ENCODE assay signal across 1 cellular context in the genomic region with DNA sequence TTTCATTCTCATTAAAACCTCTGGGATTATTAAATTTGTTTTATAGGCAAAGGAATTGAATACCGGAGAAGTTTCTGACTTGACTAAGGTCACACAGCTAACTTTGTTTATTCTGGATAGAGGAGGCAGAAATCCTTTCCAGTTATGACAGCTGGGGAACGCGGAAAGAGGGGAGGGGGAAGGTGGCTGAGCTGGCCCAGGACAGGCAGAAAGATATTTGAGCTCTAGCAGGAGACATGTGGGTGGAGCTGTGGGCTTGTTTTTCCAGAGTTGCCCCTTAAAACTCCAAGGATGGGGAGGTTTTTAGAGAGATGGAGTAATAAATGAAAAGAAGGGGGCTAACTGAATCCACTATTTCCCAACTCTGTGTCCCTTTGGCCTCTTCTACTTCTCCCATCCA.
TF ChIP-seq lines count a peak whose summit lies in the region.

No MANE protein-coding gene starts in this region.

TF ChIP-seq in HEK293, 187 proteins besides CTCF, POLR2A, EP300 and RAD21 (continued from another document):
- TF ChIP-seq, protein P1, sequence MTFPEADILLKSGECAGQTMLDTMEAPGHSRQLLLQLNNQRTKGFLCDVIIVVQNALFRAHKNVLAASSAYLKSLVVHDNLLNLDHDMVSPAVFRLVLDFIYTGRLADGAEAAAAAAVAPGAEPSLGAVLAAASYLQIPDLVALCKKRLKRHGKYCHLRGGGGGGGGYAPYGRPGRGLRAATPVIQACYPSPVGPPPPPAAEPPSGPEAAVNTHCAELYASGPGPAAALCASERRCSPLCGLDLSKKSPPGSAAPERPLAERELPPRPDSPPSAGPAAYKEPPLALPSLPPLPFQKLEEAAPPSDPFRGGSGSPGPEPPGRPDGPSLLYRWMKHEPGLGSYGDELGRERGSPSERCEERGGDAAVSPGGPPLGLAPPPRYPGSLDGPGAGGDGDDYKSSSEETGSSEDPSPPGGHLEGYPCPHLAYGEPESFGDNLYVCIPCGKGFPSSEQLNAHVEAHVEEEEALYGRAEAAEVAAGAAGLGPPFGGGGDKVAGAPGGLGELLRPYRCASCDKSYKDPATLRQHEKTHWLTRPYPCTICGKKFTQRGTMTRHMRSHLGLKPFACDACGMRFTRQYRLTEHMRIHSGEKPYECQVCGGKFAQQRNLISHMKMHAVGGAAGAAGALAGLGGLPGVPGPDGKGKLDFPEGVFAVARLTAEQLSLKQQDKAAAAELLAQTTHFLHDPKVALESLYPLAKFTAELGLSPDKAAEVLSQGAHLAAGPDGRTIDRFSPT (tag by site-specific recombination; IDR thresholded peaks at IDR 0.05): no peak
- TF ChIP-seq KLF1 (tag by site-specific recombination; IDR thresholded peaks at IDR 0.05) (no peak), ZNF624 (tag by site-specific recombination; IDR thresholded peaks at IDR 0.05) (no peak), ZNF10 (tag by site-specific recombination; IDR thresholded peaks at IDR 0.05) (no peak), ZNF707 (tag by site-specific recombination; IDR thresholded peaks at IDR 0.05) (no peak)
- TF ChIP-seq, protein P2, sequence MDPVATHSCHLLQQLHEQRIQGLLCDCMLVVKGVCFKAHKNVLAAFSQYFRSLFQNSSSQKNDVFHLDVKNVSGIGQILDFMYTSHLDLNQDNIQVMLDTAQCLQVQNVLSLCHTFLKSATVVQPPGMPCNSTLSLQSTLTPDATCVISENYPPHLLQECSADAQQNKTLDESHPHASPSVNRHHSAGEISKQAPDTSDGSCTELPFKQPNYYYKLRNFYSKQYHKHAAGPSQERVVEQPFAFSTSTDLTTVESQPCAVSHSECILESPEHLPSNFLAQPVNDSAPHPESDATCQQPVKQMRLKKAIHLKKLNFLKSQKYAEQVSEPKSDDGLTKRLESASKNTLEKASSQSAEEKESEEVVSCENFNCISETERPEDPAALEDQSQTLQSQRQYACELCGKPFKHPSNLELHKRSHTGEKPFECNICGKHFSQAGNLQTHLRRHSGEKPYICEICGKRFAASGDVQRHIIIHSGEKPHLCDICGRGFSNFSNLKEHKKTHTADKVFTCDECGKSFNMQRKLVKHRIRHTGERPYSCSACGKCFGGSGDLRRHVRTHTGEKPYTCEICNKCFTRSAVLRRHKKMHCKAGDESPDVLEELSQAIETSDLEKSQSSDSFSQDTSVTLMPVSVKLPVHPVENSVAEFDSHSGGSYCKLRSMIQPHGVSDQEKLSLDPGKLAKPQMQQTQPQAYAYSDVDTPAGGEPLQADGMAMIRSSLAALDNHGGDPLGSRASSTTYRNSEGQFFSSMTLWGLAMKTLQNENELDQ (tag by site-specific recombination; IDR thresholded peaks at IDR 0.05; ENCODE audit: low read depth): no peak
- TF ChIP-seq, protein P3, sequence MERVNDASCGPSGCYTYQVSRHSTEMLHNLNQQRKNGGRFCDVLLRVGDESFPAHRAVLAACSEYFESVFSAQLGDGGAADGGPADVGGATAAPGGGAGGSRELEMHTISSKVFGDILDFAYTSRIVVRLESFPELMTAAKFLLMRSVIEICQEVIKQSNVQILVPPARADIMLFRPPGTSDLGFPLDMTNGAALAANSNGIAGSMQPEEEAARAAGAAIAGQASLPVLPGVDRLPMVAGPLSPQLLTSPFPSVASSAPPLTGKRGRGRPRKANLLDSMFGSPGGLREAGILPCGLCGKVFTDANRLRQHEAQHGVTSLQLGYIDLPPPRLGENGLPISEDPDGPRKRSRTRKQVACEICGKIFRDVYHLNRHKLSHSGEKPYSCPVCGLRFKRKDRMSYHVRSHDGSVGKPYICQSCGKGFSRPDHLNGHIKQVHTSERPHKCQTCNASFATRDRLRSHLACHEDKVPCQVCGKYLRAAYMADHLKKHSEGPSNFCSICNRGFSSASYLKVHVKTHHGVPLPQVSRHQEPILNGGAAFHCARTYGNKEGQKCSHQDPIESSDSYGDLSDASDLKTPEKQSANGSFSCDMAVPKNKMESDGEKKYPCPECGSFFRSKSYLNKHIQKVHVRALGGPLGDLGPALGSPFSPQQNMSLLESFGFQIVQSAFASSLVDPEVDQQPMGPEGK (tag by site-specific recombination; IDR thresholded peaks at IDR 0.05): no peak
